ENCODE assay signal across 11 cellular contexts in genomic region chr4:122710434-122711308, GRCh38. TPM values are rescaled to one million over a fixed set of nuclear protein-coding genes. Genes with fewer than 3 reads are reported as not detected.
DNase-seq lines count a peak whose midpoint lies in the region; ATAC-seq and TF ChIP-seq lines count a peak whose summit lies in the region.
"Had no signal": no experiment of that assay in that cellular context is flagged by ENCODE, and none has a peak within 500 bp of the region (broad histone marks: within the 10 kb centered on the region; RNA-seq: fewer than 3 reads in every experiment).

No MANE protein-coding gene starts in this region.

- peaks cover 0 to 4% (median 2%) of the 10 kb centered on the region in 3 donors for H3K4me1 ChIP-seq in skeletal muscle tissue (ENCODE audit: control insufficient read depth in 3 of 3, insufficient read depth in 3 of 3, low read length in 3 of 3)
- no peaks in the 10 kb centered on the region for H3K4me1 ChIP-seq in adrenal gland (replicated peaks in 1 of 2)
- H3K4me1 ChIP-seq: BE2C had no signal

- no peaks in the 10 kb centered on the region for H3K27me3 Mint-ChIP-seq in activated T-cell treated with anti-CD3 and anti-CD28 coated beads, Interleukin-2, amount 50 U/mL, for 72 hours (ENCODE audit: low read depth)

- no peaks in the 10 kb centered on the region for H3K27me3 ChIP-seq in skeletal muscle tissue (ENCODE audit: control insufficient read depth in 3 of 3, insufficient read depth in 3 of 3, low read length in 3 of 3)
- H3K27me3 ChIP-seq in adrenal gland, result no peaks in the 10 kb centered on the region
- H3K27me3 ChIP-seq: heart right ventricle had no signal

- H3K9me3 ChIP-seq in skeletal muscle tissue (ENCODE audit: control insufficient read depth in 3 of 3, low read length in 3 of 3) (no peaks in the 10 kb centered on the region), adrenal gland (replicated peaks in 1 of 3) (no peaks in the 10 kb centered on the region)
- H3K9me3 ChIP-seq: BE2C, heart right ventricle had no signal

- H3K4me1 Mint-ChIP-seq in activated T-cell treated with anti-CD3 and anti-CD28 coated beads, Interleukin-2, amount 50 U/mL, for 72 hours (ENCODE audit: low read depth), result peaks cover 81% of the 10 kb centered on the region

- TF ChIP-seq POLR2A in adrenal gland (IDR thresholded peaks at IDR 0.05), result no peak

- no peaks in the 10 kb centered on the region for H3K36me3 ChIP-seq in skeletal muscle tissue (ENCODE audit: control insufficient read depth in 3 of 3, insufficient read depth in 3 of 3, low read length in 3 of 3)
- H3K36me3 ChIP-seq in adrenal gland (replicated peaks in 1 of 2), result no peaks in the 10 kb centered on the region
- H3K36me3 ChIP-seq: BE2C, heart right ventricle had no signal

- no peak for TF ChIP-seq CTCF in adrenal gland (IDR thresholded peaks at IDR 0.05)

- H3K27ac ChIP-seq in skeletal muscle tissue (ENCODE audit: low read depth, low read length) (no peak overlapping the region), adrenal gland (no peak overlapping the region)

- ATAC-seq in HG03025 (IDR thresholded peaks at IDR 0.05; ENCODE audit: low FRiP score, unreplicated experiment), result peak; percentile 56
- peak; percentile 88 to 91 for ATAC-seq in activated T-cell treated with anti-CD3 and anti-CD28 coated beads, Interleukin-2, amount 50 U/mL, for 72 hours (replicated peaks in 1 of 2)
- ATAC-seq: WTC11 had no signal

- peak overlapping the region; percentile 24 to 64 (median 55) for H3K4me3 ChIP-seq in skeletal muscle tissue (ENCODE audit: low read length in 3 of 3)
- no peak overlapping the region for H3K4me3 ChIP-seq in adrenal gland

- peak overlapping the region; percentile 63 to 86 for H3K4me3 Mint-ChIP-seq in activated T-cell treated with anti-CD3 and anti-CD28 coated beads, Interleukin-2, amount 50 U/mL, for 72 hours
- H3K4me3 Mint-ChIP-seq: WTC11 had no signal

- peaks cover 7 to 10% of the 10 kb centered on the region in 2 donors for H3K36me3 Mint-ChIP-seq in activated T-cell treated with anti-CD3 and anti-CD28 coated beads, Interleukin-2, amount 50 U/mL, for 72 hours (ENCODE audit: insufficient read depth in 2 of 2)
- H3K36me3 Mint-ChIP-seq: WTC11 had no signal

- H3K9me3 Mint-ChIP-seq in activated T-cell treated with anti-CD3 and anti-CD28 coated beads, Interleukin-2, amount 50 U/mL, for 72 hours, result peaks cover 0 to 1% of the 10 kb centered on the region in 2 donors
- H3K9me3 Mint-ChIP-seq: WTC11 had no signal

- peak overlapping the region in 2 of 3 donors; percentile 3 to 6 for H3K9ac ChIP-seq in skeletal muscle tissue (ENCODE audit: low read depth in 1 of 3, low read length in 3 of 3)

- intact Hi-C loops in adrenal gland (cut with DNase I), result loop anchor here in 1 of 2 donors (10.0 kb wide), 1 partner anchor 106 kb away; no protein-coding TSS in a partner anchor

- DNase-seq in activated T-cell treated with anti-CD3 and anti-CD28 coated beads for 24 hours (ENCODE audit: low read depth) (peak; percentile 45), NCI-H2107 treated with DMSO at 0.1 percent for 48 hours (lab: John Stamatoyannopoulos, UW; ENCODE audit: unreplicated experiment) (no peak), adrenal gland (no peak), NCI-H82 (lab: John Stamatoyannopoulos, UW) (no peak)
- no peak for DNase-seq in activated T-cell treated with anti-CD3 and anti-CD28 coated beads, Interleukin-2, amount 50 U/mL, for 48 hours
- DNase-seq in activated T-cell treated with anti-CD3 and anti-CD28 coated beads, Interleukin-2, amount 50 U/mL, for 72 hours, result peak; percentile 55 to 62
- DNase-seq: BE2C, heart right ventricle had no signal

- WGBS in adrenal gland, 4 donors, result 73 to 83% (median 75%) methylated on average over 9 of the region's 9 CpGs

- H3K27ac Mint-ChIP-seq in activated T-cell treated with anti-CD3 and anti-CD28 coated beads, Interleukin-2, amount 50 U/mL, for 72 hours, result peak overlapping the region; percentile 97
- H3K27ac Mint-ChIP-seq: WTC11 had no signal

RNA-seq across cellular contexts. Expression of gene BBS12, which starts 21.8 kb away (rescaled TPM):
- 1 to 10 TPM; 3.0 to 4.4 TPM for total RNA-seq in activated T-cell treated with anti-CD3 and anti-CD28 coated beads, Interleukin-2, amount 50 U/mL, for 72 hours
- 4.2 TPM for total RNA-seq in skeletal muscle tissue
- total RNA-seq in adrenal gland, result 1 to 10 TPM; 2.8 to 7.8 (median 5.4) TPM
- 1 to 10 TPM; 1.5 to 7.8 (median 2.0) TPM for polyA plus RNA-seq in adrenal gland

Comparison
In these comparisons a context has a peak if more than half of its experiments do, and no peak if none do; other contexts are left out.
1. DNase-seq: peak in activated T-cell treated with anti-CD3 and anti-CD28 coated beads for 24 hours (single experiment) and activated T-cell treated with anti-CD3 and anti-CD28 coated beads, Interleukin-2, amount 50 U/mL, for 72 hours (2 of 2); none in activated T-cell treated with anti-CD3 and anti-CD28 coated beads, Interleukin-2, amount 50 U/mL, for 48 hours (0 of 2), NCI-H2107 treated with DMSO at 0.1 percent for 48 hours (single experiment), adrenal gland (0 of 7) and NCI-H82 (single experiment).
2. H3K4me3 ChIP-seq: peak in skeletal muscle tissue (3 of 3); none in adrenal gland (0 of 4).